In the genomic region with DNA sequence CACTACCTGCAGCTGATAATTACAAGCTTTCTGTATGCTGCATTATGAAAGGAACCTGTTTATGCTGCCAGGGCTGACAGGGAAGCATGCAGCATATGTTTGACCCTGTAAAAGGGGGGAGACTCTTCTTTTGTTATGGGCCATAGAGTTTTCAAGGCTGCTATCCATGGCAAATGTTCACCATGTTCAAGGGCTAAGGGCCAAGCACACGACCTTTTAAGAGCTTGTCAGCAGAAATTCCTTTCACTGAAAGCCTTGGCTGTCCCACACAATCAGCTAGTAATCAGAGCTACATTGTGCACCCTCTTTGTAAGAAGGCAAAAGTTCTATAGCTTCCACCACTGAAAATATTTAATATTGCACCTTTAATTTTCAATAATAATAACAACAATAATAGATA, we compare ENCODE assay signal across 14 cellular contexts.
"Had no signal": no experiment of that assay in that cellular context is flagged by ENCODE, and none has a peak within 500 bp of the region (broad histone marks: within the 10 kb centered on the region; RNA-seq: fewer than 3 reads in every experiment).

No MANE protein-coding gene starts in this region.

- H3K4me3 ChIP-seq: heart right ventricle, ovary, smooth muscle cell had no signal

- DNase-seq: cortex of kidney; effector memory CD4-positive, alpha-beta T cell; heart right ventricle; hypothalamus; kidney glomerular epithelial cell; mammary epithelial cell; naive thymus-derived CD8-positive, alpha-beta T cell; nucleus accumbens; ovary; right cardiac atrium; stimulated activated CD4-positive, alpha-beta T cell treated with anti-CD3 and anti-CD28 coated beads, Interleukin-2, amount 100 ng/mL, for 48 hours; stimulated activated naive CD4-positive, alpha-beta T cell treated with Interleukin-2 at 50 U/mL for 16 hours had no signal

- ATAC-seq: esophagus mucosa; naive thymus-derived CD8-positive, alpha-beta T cell; right cardiac atrium had no signal

- H3K27ac ChIP-seq: heart right ventricle, ovary had no signal

- H3K9me3 ChIP-seq: ovary had no signal

- H3K27me3 ChIP-seq: heart right ventricle, ovary had no signal

- H3K36me3 ChIP-seq: heart right ventricle, ovary had no signal
